Comparison of ENCODE assay signal across 17 cellular contexts in the genomic region with DNA sequence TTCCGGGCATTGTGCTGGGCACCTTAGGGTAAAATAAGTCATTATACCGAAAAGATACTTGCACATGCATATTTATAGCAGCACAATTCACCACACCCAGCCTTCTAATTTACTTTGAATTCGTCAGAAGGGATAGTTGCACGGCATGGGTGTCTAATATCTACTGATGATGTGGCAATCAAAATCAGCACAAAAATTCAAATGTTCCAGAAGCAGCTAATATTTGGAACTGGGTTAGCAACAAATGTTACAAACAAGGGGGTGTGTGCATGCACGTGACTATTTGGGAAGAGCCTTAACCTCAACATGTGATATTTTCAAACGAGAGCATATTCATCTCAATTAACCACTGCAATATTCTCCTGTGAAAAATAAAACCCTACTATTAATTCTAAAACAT.
DNase-seq lines count a peak whose midpoint lies in the region; ATAC-seq and TF ChIP-seq lines count a peak whose summit lies in the region.
"Had no signal": no experiment of that assay in that cellular context is flagged by ENCODE, and none has a peak within 500 bp of the region (broad histone marks: within the 10 kb centered on the region; RNA-seq: fewer than 3 reads in every experiment).

No MANE protein-coding gene starts in this region.

- H3K36me3 ChIP-seq in colonic mucosa: no peaks in the 10 kb centered on the region
- no peaks in the 10 kb centered on the region for H3K36me3 ChIP-seq in left ventricle myocardium inferior
- H3K36me3 ChIP-seq in subcutaneous abdominal adipose tissue (ENCODE audit: control insufficient read depth in 5 of 5, insufficient read depth in 5 of 5, low read length in 5 of 5): no peaks in the 10 kb centered on the region
- no peaks in the 10 kb centered on the region for H3K36me3 ChIP-seq in A673 (ENCODE audit: insufficient read depth, low read length, poor library complexity, severe bottlenecking)
- H3K36me3 ChIP-seq: BE2C had no signal

- ATAC-seq in HG03378 (IDR thresholded peaks at IDR 0.05; ENCODE audit: unreplicated experiment) (no peak), GM21717 (IDR thresholded peaks at IDR 0.05; ENCODE audit: unreplicated experiment) (no peak)
- ATAC-seq: activated CD8-positive, alpha-beta T cell treated with anti-CD3 and anti-CD28 coated beads, Interleukin-2, amount 10 ng/mL, durations not matched to agents 7 days and 5 days; HCT116 had no signal

- CTCF ChIA-PET in A673 (lab: Charles Lee): no interaction called here

- H3K4me3 ChIP-seq in colonic mucosa (no peak overlapping the region), left ventricle myocardium inferior (peak overlapping the region; percentile 7), subcutaneous abdominal adipose tissue (ENCODE audit: low read depth in 1 of 5, low read length in 5 of 5) (peak overlapping the region in 1 of 5 donors; percentile 33), A673 (ENCODE audit: low read depth, low read length, poor library complexity, severe bottlenecking) (no peak overlapping the region)

- intact Hi-C loops in colonic mucosa (cut with DNase I) (no loop called here), left ventricle myocardium inferior (cut with micrococcal nuclease) (no loop called here), A673 (cut with micrococcal nuclease; ENCODE audit: unreplicated experiment) (no loop called here)

- BruUV-seq in A673 (replicated peaks; lab: Mats Ljungman, UMichigan): no TSS peak

- TF ChIP-seq CTCF in colonic mucosa (IDR thresholded peaks at IDR 0.05) (no peak), left ventricle myocardium inferior (IDR thresholded peaks at IDR 0.05; ENCODE audit: borderline replicate concordance) (no peak), A673 (conservative IDR thresholded peaks at IDR 0.05; ENCODE audit: low read depth, low read length) (no peak)

- no peaks in the 10 kb centered on the region for H3K9me3 ChIP-seq in colonic mucosa
- H3K9me3 ChIP-seq in left ventricle myocardium inferior (replicated peaks): no peaks in the 10 kb centered on the region
- H3K9me3 ChIP-seq in subcutaneous abdominal adipose tissue (ENCODE audit: control insufficient read depth in 5 of 5, low read length in 5 of 5): no peaks in the 10 kb centered on the region
- H3K9me3 ChIP-seq in A673 (ENCODE audit: low read depth, low read length, poor library complexity, severe bottlenecking): no peaks in the 10 kb centered on the region
- H3K9me3 ChIP-seq: BE2C had no signal

- H3K27me3 ChIP-seq in colonic mucosa: no peaks in the 10 kb centered on the region
- no peaks in the 10 kb centered on the region for H3K27me3 ChIP-seq in left ventricle myocardium inferior (ENCODE audit: low read depth)
- no peaks in the 10 kb centered on the region for H3K27me3 ChIP-seq in subcutaneous abdominal adipose tissue (ENCODE audit: control insufficient read depth in 5 of 5, insufficient read depth in 4 of 5, low read length in 5 of 5)
- H3K27me3 ChIP-seq in A673 (replicated peaks; ENCODE audit: insufficient read depth, low read depth, low read length, poor library complexity): no peaks in the 10 kb centered on the region
- H3K27me3 ChIP-seq: BE2C had no signal

- POLR2A ChIA-PET in A673 (lab: Charles Lee; ENCODE audit: low non-redundant PET): no interaction called here

- H3K4me1 ChIP-seq in colonic mucosa (no peaks in the 10 kb centered on the region), left ventricle myocardium inferior (peaks cover 81% of the 10 kb centered on the region), subcutaneous abdominal adipose tissue (ENCODE audit: control insufficient read depth in 5 of 5, insufficient read depth in 5 of 5, low read length in 5 of 5) (peaks cover 7 to 72% (median 47%) of the 10 kb centered on the region in 5 donors), A673 (ENCODE audit: insufficient read depth, low read length, poor library complexity, severe bottlenecking) (no peaks in the 10 kb centered on the region)
- H3K4me1 ChIP-seq: BE2C had no signal

- peak; percentile 57 for DNase-seq in GM03348 (ENCODE audit: low spot score)
- no peak for DNase-seq in colonic mucosa
- no peak for DNase-seq in left ventricle myocardium inferior
- no peak for DNase-seq in A673 (ENCODE audit: low spot score)
- DNase-seq in UCSD-AML1 (lab: John Stamatoyannopoulos, UW; ENCODE audit: unreplicated experiment): no peak
- DNase-seq: activated CD8-positive, alpha-beta T cell treated with anti-CD3 and anti-CD28 coated beads, Interleukin-2, amount 10 ng/mL, durations not matched to agents 7 days and 5 days; activated effector memory CD4-positive, alpha-beta T cell treated with Interleukin-2 at 50 U/mL for 16 hours; BE2C; mesendoderm; NCI-H187 treated with DMSO at 0.1 percent for 48 hours; NCI-H774; nucleus accumbens; SHP77 treated with DMSO at 0.1 percent for 48 hours had no signal

- no peak overlapping the region for H3K9ac ChIP-seq in colonic mucosa (ENCODE audit: low read depth in 2 of 2, low read length in 2 of 2)
- H3K9ac ChIP-seq in subcutaneous abdominal adipose tissue (ENCODE audit: low read length in 5 of 5): no peak overlapping the region

- peak overlapping the region; percentile 9 for H3K27ac ChIP-seq in colonic mucosa
- peak overlapping the region; percentile 68 for H3K27ac ChIP-seq in left ventricle myocardium inferior (replicated peaks)
- peak overlapping the region; percentile 69 for H3K27ac ChIP-seq in subcutaneous abdominal adipose tissue (ENCODE audit: low read depth, low read length)
- H3K27ac ChIP-seq in A673 (ENCODE audit: low read depth, low read length, poor library complexity, severe bottlenecking): no peak overlapping the region
